1 cellular context compared by ENCODE assay signal in genomic region chr22:46335201-46336118, GRCh38.
TF ChIP-seq lines count a peak whose summit lies in the region.

TRMU (plus strand) TSS chr22:46335714; CDS start chr22:46335765, 51 bp downstream.

TF ChIP-seq in HepG2, 621 proteins besides CTCF, POLR2A, EP300 and RAD21 (continued from another document and continues in another):
- no peak for TF ChIP-seq DMTF1 (CRISPR knock-in tag; IDR thresholded peaks at IDR 0.05)
- TF ChIP-seq ZFY (CRISPR knock-in tag; IDR thresholded peaks at IDR 0.05): peak; percentile 100
- TF ChIP-seq ELF1 (CRISPR knock-in tag; IDR thresholded peaks at IDR 0.05): peak; percentile 86
- peak; percentile 86; the same call in 1 of the 2 replicates for TF ChIP-seq ZNF547 (CRISPR knock-in tag; IDR thresholded peaks at IDR 0.05)
- no peak for TF ChIP-seq SMC3 (IDR thresholded peaks at IDR 0.05; ENCODE audit: low read length)
- peak; percentile 64; the same call in 1 of the 2 replicates for TF ChIP-seq ZBTB26 (CRISPR knock-in tag; IDR thresholded peaks at IDR 0.05; ENCODE audit: borderline replicate concordance)
- no peak for TF ChIP-seq ZNF30 (CRISPR knock-in tag; IDR thresholded peaks at IDR 0.05)
- peak; percentile 61 for TF ChIP-seq MYPOP (CRISPR knock-in tag; IDR thresholded peaks at IDR 0.05)
- TF ChIP-seq RBM39 (IDR thresholded peaks at IDR 0.05; ENCODE audit: low read depth, low read length, poor library complexity, severe bottlenecking): peak; percentile 71
- no peak for TF ChIP-seq ZMAT3 (CRISPR knock-in tag; conservative IDR thresholded peaks at IDR 0.05)
- no peak for TF ChIP-seq MLXIP (CRISPR knock-in tag; IDR thresholded peaks at IDR 0.05; ENCODE audit: borderline replicate concordance)
- TF ChIP-seq ZNF251 (CRISPR knock-in tag; IDR thresholded peaks at IDR 0.05): no peak
- TF ChIP-seq GPN1 (CRISPR knock-in tag; IDR thresholded peaks at IDR 0.05; ENCODE audit: borderline replicate concordance): peak; percentile 9; the same call in 1 of the 2 replicates
- 0 out of 2 replicates have a peak, but pooled peaks have one; percentile 70 for TF ChIP-seq ZNF572 (CRISPR knock-in tag; IDR thresholded peaks at IDR 0.05)
- TF ChIP-seq STAG1 (CRISPR knock-in tag; IDR thresholded peaks at IDR 0.05): 0 out of 2 replicates have a peak, but pooled peaks have one; percentile 30
- peak; percentile 74 for TF ChIP-seq THRA (CRISPR knock-in tag; IDR thresholded peaks at IDR 0.05; ENCODE audit: borderline replicate concordance)
- TF ChIP-seq DNMT1 (CRISPR knock-in tag; IDR thresholded peaks at IDR 0.05): peak; percentile 60
- TF ChIP-seq E2F5 (CRISPR knock-in tag; conservative IDR thresholded peaks at IDR 0.05): peak; percentile 72
- TF ChIP-seq ZNF644 (CRISPR knock-in tag; IDR thresholded peaks at IDR 0.05; ENCODE audit: low read depth): no peak
- TF ChIP-seq ZNF879 (CRISPR knock-in tag; IDR thresholded peaks at IDR 0.05): peak; percentile 66; the same call in 1 of the 2 replicates
- TF ChIP-seq RBM22 (optimal IDR thresholded peaks at IDR 0.05; ENCODE audit: low read length): no peak
- peak; percentile 78; the same call in 1 of the 3 replicates for TF ChIP-seq MXI1 (IDR thresholded peaks at IDR 0.05; ENCODE audit: borderline replicate concordance, low read depth, low read length)
- TF ChIP-seq ZFP36L2 (CRISPR knock-in tag; IDR thresholded peaks at IDR 0.05): no peak
- no peak for TF ChIP-seq SNAPC2 (CRISPR knock-in tag; IDR thresholded peaks at IDR 0.05)
- peak; percentile 16; the same call in 1 of the 2 replicates for TF ChIP-seq SKIL (CRISPR knock-in tag; IDR thresholded peaks at IDR 0.05; ENCODE audit: borderline replicate concordance)
- 0 out of 2 replicates have a peak, but pooled peaks have one; percentile 16 for TF ChIP-seq PCBP1 (IDR thresholded peaks at IDR 0.05; ENCODE audit: borderline replicate concordance, low read depth, low read length)
- TF ChIP-seq POLR2G (IDR thresholded peaks at IDR 0.05; ENCODE audit: low read depth, low read length): peak; percentile 67; the same call in 1 of the 2 replicates
- TF ChIP-seq ZNF713 (CRISPR knock-in tag; IDR thresholded peaks at IDR 0.05): no peak
- peak; percentile 96 for TF ChIP-seq XRCC5 (optimal IDR thresholded peaks at IDR 0.05; ENCODE audit: low read length)
- TF ChIP-seq STAT5B (CRISPR knock-in tag; IDR thresholded peaks at IDR 0.05): peak; percentile 90
- 0 out of 2 replicates have a peak, but pooled peaks have one; percentile 26 for TF ChIP-seq ZNF737 (CRISPR knock-in tag; IDR thresholded peaks at IDR 0.05; ENCODE audit: borderline replicate concordance)
- TF ChIP-seq ZBTB7A (CRISPR knock-in tag; IDR thresholded peaks at IDR 0.05): peak; percentile 66; the same call in 1 of the 2 replicates
- TF ChIP-seq CREM (IDR thresholded peaks at IDR 0.05): no peak
- TF ChIP-seq CREM (CRISPR knock-in tag; IDR thresholded peaks at IDR 0.05): no peak
- TF ChIP-seq ZNF230 (CRISPR knock-in tag; IDR thresholded peaks at IDR 0.05): peak; percentile 92; the same call in 1 of the 2 replicates
- no peak for TF ChIP-seq SUZ12 (IDR thresholded peaks at IDR 0.05; ENCODE audit: low read depth, low read length)
- peak; percentile 29 for TF ChIP-seq JARID2 (CRISPR knock-in tag; IDR thresholded peaks at IDR 0.05; ENCODE audit: insufficient replicate concordance)
- TF ChIP-seq BCL3 (CRISPR knock-in tag; IDR thresholded peaks at IDR 0.05): peak; percentile 78; the same call in 1 of the 2 replicates
- TF ChIP-seq GATAD2A (CRISPR knock-in tag; IDR thresholded peaks at IDR 0.05): peak; percentile 57; the same call in 1 of the 2 replicates
- TF ChIP-seq ZXDC (CRISPR knock-in tag; IDR thresholded peaks at IDR 0.05): peak; percentile 96
- 0 out of 2 replicates have a peak, but pooled peaks have one; percentile 41 for TF ChIP-seq ZNF878 (CRISPR knock-in tag; IDR thresholded peaks at IDR 0.05)
- peak; percentile 63; the same call in 1 of the 2 replicates for TF ChIP-seq GMEB2 (CRISPR knock-in tag; IDR thresholded peaks at IDR 0.05; ENCODE audit: low read depth)
- TF ChIP-seq ETV5 (CRISPR knock-in tag; IDR thresholded peaks at IDR 0.05; ENCODE audit: borderline replicate concordance): peak; percentile 81
- peak; percentile 18 for TF ChIP-seq PHF5A (CRISPR knock-in tag; IDR thresholded peaks at IDR 0.05; ENCODE audit: low read depth, unreplicated experiment)
